18 cellular contexts compared by ENCODE assay signal in genomic region chr3:129114455-129114854, GRCh38. TPM values are rescaled to one million over a fixed set of nuclear protein-coding genes. Genes with fewer than 3 reads are reported as not detected.
DNase-seq lines count a peak whose midpoint lies in the region; ATAC-seq and TF ChIP-seq lines count a peak whose summit lies in the region.
"Had no signal": no experiment of that assay in that cellular context is flagged by ENCODE, and none has a peak within 500 bp of the region (broad histone marks: within the 10 kb centered on the region; RNA-seq: fewer than 3 reads in every experiment).

No MANE protein-coding gene starts in this region.

- no peak for ATAC-seq in naive thymus-derived CD4-positive, alpha-beta T cell
- no peak for ATAC-seq in HG02759 (IDR thresholded peaks at IDR 0.05; ENCODE audit: unreplicated experiment)

- peaks cover 89% of the 10 kb centered on the region for H3K4me1 Mint-ChIP-seq in activated T-cell treated with anti-CD3 and anti-CD28 coated beads, Interleukin-2, amount 50 U/mL, for 24 hours (ENCODE audit: low read depth)
- H3K4me1 Mint-ChIP-seq in activated T-helper 1 cell treated with anti-CD3 and anti-CD28 coated beads, Interleukin-12 subunit alpha, Interleukin-12 subunit beta, Interleukin-2, Interleukin-4 antibody, amounts not matched to agents 30 ng/mL and 10 ng/mL and 1 ng/mL, durations not matched to agents 14 hours and 24 hours and 36 hours (ENCODE audit: low read depth) = peaks cover 86% of the 10 kb centered on the region
- H3K4me1 Mint-ChIP-seq in naive thymus-derived CD4-positive, alpha-beta T cell = peaks cover 42 to 91% (median 83%) of the 10 kb centered on the region in 7 donors
- H3K4me1 Mint-ChIP-seq in CD14-positive monocyte = peaks cover 37% of the 10 kb centered on the region

- no peak overlapping the region for H3K4me3 ChIP-seq in naive thymus-derived CD4-positive, alpha-beta T cell (ENCODE audit: low read length)
- H3K4me3 ChIP-seq: left ventricle myocardium inferior had no signal

- CTCF ChIA-PET in naive thymus-derived CD4-positive, alpha-beta T cell (lab: Charles Lee) = no interaction called here

- DNase-seq in activated T-cell treated with anti-CD3 and anti-CD28 coated beads, Interleukin-2, amount 50 U/mL, for 24 hours = no peak
- DNase-seq in activated T-cell treated with anti-CD3 and anti-CD28 coated beads for 4 hours (no peak), ELF-1 (ENCODE audit: low read depth, low spot score) (peak; percentile 14), DMS53 treated with DMSO at 0.1 percent for 48 hours (lab: John Stamatoyannopoulos, UW; ENCODE audit: unreplicated experiment) (no peak), CD14-positive monocyte (ENCODE audit: low spot score) (no peak)
- DNase-seq in activated T-helper 1 cell treated with anti-CD3 and anti-CD28 coated beads, Interleukin-12 subunit alpha, Interleukin-12 subunit beta, Interleukin-2, Interleukin-4 antibody, amounts not matched to agents 30 ng/mL and 10 ng/mL and 1 ng/mL, durations not matched to agents 14 hours and 24 hours and 36 hours (ENCODE audit: low spot score) = no peak
- no peak for DNase-seq in naive thymus-derived CD4-positive, alpha-beta T cell
- DNase-seq: glutamatergic neuron, left ventricle myocardium inferior, NCI-H2107, NCI-H524 treated with DMSO at 0.1 percent for 48 hours, occipital lobe had no signal

- H3K36me3 ChIP-seq in naive thymus-derived CD4-positive, alpha-beta T cell (ENCODE audit: control insufficient read depth in 2 of 3, insufficient read depth in 3 of 3, low read length in 3 of 3) = peaks cover 0 to 20% (median 6%) of the 10 kb centered on the region in 3 experiments

- TF ChIP-seq CTCF in CD14-positive monocyte (IDR thresholded peaks at IDR 0.05) = no peak

- intact Hi-C loops in activated T-helper 1 cell treated with anti-CD3 and anti-CD28 coated beads, Interleukin-12 subunit alpha, Interleukin-12 subunit beta, Interleukin-2, Interleukin-4 antibody, amounts not matched to agents 30 ng/mL and 10 ng/mL and 1 ng/mL, durations not matched to agents 14 hours and 24 hours and 36 hours (cut with micrococcal nuclease) = no loop called here
- intact Hi-C loops in naive thymus-derived CD4-positive, alpha-beta T cell (cut with micrococcal nuclease) = no loop called here
- intact Hi-C loops in CD14-positive monocyte (cut with micrococcal nuclease) = no loop called here

- H3K4me3 Mint-ChIP-seq in activated T-cell treated with anti-CD3 and anti-CD28 coated beads, Interleukin-2, amount 50 U/mL, for 24 hours = peak overlapping the region; percentile 35
- H3K4me3 Mint-ChIP-seq in activated T-helper 1 cell treated with anti-CD3 and anti-CD28 coated beads, Interleukin-12 subunit alpha, Interleukin-12 subunit beta, Interleukin-2, Interleukin-4 antibody, amounts not matched to agents 30 ng/mL and 10 ng/mL and 1 ng/mL, durations not matched to agents 14 hours and 24 hours and 36 hours = peak overlapping the region; percentile 47
- peak overlapping the region; percentile 46 to 95 (median 75) for H3K4me3 Mint-ChIP-seq in naive thymus-derived CD4-positive, alpha-beta T cell
- H3K4me3 Mint-ChIP-seq in CD14-positive monocyte = no peak overlapping the region
- H3K4me3 Mint-ChIP-seq: brain had no signal

- peak overlapping the region; percentile 94 for H3K27ac Mint-ChIP-seq in activated T-cell treated with anti-CD3 and anti-CD28 coated beads, Interleukin-2, amount 50 U/mL, for 24 hours
- peak overlapping the region; percentile 86 for H3K27ac Mint-ChIP-seq in activated T-helper 1 cell treated with anti-CD3 and anti-CD28 coated beads, Interleukin-12 subunit alpha, Interleukin-12 subunit beta, Interleukin-2, Interleukin-4 antibody, amounts not matched to agents 30 ng/mL and 10 ng/mL and 1 ng/mL, durations not matched to agents 14 hours and 24 hours and 36 hours
- H3K27ac Mint-ChIP-seq in naive thymus-derived CD4-positive, alpha-beta T cell = peak overlapping the region; percentile 56 to 97 (median 93)
- H3K27ac Mint-ChIP-seq in CD14-positive monocyte = no peak overlapping the region
- H3K27ac Mint-ChIP-seq: brain had no signal

- peaks cover 27 to 82% of the 10 kb centered on the region in 2 donors for H3K4me1 ChIP-seq in naive thymus-derived CD4-positive, alpha-beta T cell (ENCODE audit: control insufficient read depth in 2 of 2, insufficient read depth in 2 of 2, low read length in 2 of 2)

- H3K27me3 Mint-ChIP-seq in activated T-cell treated with anti-CD3 and anti-CD28 coated beads, Interleukin-2, amount 50 U/mL, for 24 hours = no peaks in the 10 kb centered on the region
- H3K27me3 Mint-ChIP-seq in activated T-helper 1 cell treated with anti-CD3 and anti-CD28 coated beads, Interleukin-12 subunit alpha, Interleukin-12 subunit beta, Interleukin-2, Interleukin-4 antibody, amounts not matched to agents 30 ng/mL and 10 ng/mL and 1 ng/mL, durations not matched to agents 14 hours and 24 hours and 36 hours (ENCODE audit: insufficient read depth) = no peaks in the 10 kb centered on the region
- no peaks in the 10 kb centered on the region for H3K27me3 Mint-ChIP-seq in naive thymus-derived CD4-positive, alpha-beta T cell
- peaks cover 0 to 3% (median 0%) of the 10 kb centered on the region in 3 donors for H3K27me3 Mint-ChIP-seq in CD14-positive monocyte (ENCODE audit: low read depth in 3 of 3)
- H3K27me3 Mint-ChIP-seq: brain had no signal

- no peaks in the 10 kb centered on the region for H3K9me3 Mint-ChIP-seq in activated T-cell treated with anti-CD3 and anti-CD28 coated beads, Interleukin-2, amount 50 U/mL, for 24 hours
- H3K9me3 Mint-ChIP-seq in activated T-helper 1 cell treated with anti-CD3 and anti-CD28 coated beads, Interleukin-12 subunit alpha, Interleukin-12 subunit beta, Interleukin-2, Interleukin-4 antibody, amounts not matched to agents 30 ng/mL and 10 ng/mL and 1 ng/mL, durations not matched to agents 14 hours and 24 hours and 36 hours = no peaks in the 10 kb centered on the region
- no peaks in the 10 kb centered on the region for H3K9me3 Mint-ChIP-seq in naive thymus-derived CD4-positive, alpha-beta T cell
- peaks cover 0 to 4% (median 0%) of the 10 kb centered on the region in 7 donors for H3K9me3 Mint-ChIP-seq in CD14-positive monocyte

- no peaks in the 10 kb centered on the region for H3K9me3 ChIP-seq in naive thymus-derived CD4-positive, alpha-beta T cell (ENCODE audit: control insufficient read depth in 2 of 3, low read length in 3 of 3)
- H3K9me3 ChIP-seq: left ventricle myocardium inferior had no signal

- POLR2A ChIA-PET in naive thymus-derived CD4-positive, alpha-beta T cell (lab: Charles Lee) = interaction anchor here (0.9 to 3.8 kb wide), 5 partner anchors 11 to 120 kb away, joined by 3 to 22 read pairs (median 3); no protein-coding TSS in a partner anchor

- H3K27ac ChIP-seq in naive thymus-derived CD4-positive, alpha-beta T cell (ENCODE audit: low read depth, low read length) = peak overlapping the region; percentile 83
- H3K27ac ChIP-seq: C4-2B, left ventricle myocardium inferior had no signal

- H3K36me3 Mint-ChIP-seq in activated T-cell treated with anti-CD3 and anti-CD28 coated beads, Interleukin-2, amount 50 U/mL, for 24 hours (ENCODE audit: low read depth) = peaks cover 86% of the 10 kb centered on the region
- peaks cover 58% of the 10 kb centered on the region for H3K36me3 Mint-ChIP-seq in activated T-helper 1 cell treated with anti-CD3 and anti-CD28 coated beads, Interleukin-12 subunit alpha, Interleukin-12 subunit beta, Interleukin-2, Interleukin-4 antibody, amounts not matched to agents 30 ng/mL and 10 ng/mL and 1 ng/mL, durations not matched to agents 14 hours and 24 hours and 36 hours (ENCODE audit: low read depth)
- H3K36me3 Mint-ChIP-seq in naive thymus-derived CD4-positive, alpha-beta T cell = peaks cover 9 to 54% (median 50%) of the 10 kb centered on the region in 5 donors
- peaks cover 69 to 84% of the 10 kb centered on the region in 2 donors for H3K36me3 Mint-ChIP-seq in CD14-positive monocyte

- H3K27me3 ChIP-seq in naive thymus-derived CD4-positive, alpha-beta T cell (ENCODE audit: control insufficient read depth in 2 of 2, insufficient read depth in 2 of 2, low read length in 2 of 2) = no peaks in the 10 kb centered on the region

RNA-seq across cellular contexts. Expression of gene RAB43, which starts 7.1 kb away (rescaled TPM):
- 46.8 and 47.6 TPM in 2 replicates for total RNA-seq in activated T-helper 1 cell treated with anti-CD3 and anti-CD28 coated beads, Interleukin-12 subunit alpha, Interleukin-12 subunit beta, Interleukin-2, Interleukin-4 antibody, amounts not matched to agents 30 ng/mL and 10 ng/mL and 1 ng/mL, durations not matched to agents 14 hours and 24 hours and 36 hours
- 100 to 1,000 TPM in 2 of 5 experiments, 10 to 100 TPM in 3; 58.6 to 122 (median 72.8) TPM for total RNA-seq in naive thymus-derived CD4-positive, alpha-beta T cell
- 10 to 100 TPM; 27.2 to 56.0 TPM for polyA plus RNA-seq in naive thymus-derived CD4-positive, alpha-beta T cell
- 1 to 10 TPM; 7.1 to 8.5 TPM for polyA plus RNA-seq in CD14-positive monocyte

RNA-seq across cellular contexts. Expression of gene ISY1, which starts 46.4 kb away (rescaled TPM):
- total RNA-seq in activated T-helper 1 cell treated with anti-CD3 and anti-CD28 coated beads, Interleukin-12 subunit alpha, Interleukin-12 subunit beta, Interleukin-2, Interleukin-4 antibody, amounts not matched to agents 30 ng/mL and 10 ng/mL and 1 ng/mL, durations not matched to agents 14 hours and 24 hours and 36 hours = 72.3 and 75.4 TPM in 2 replicates
- 10 to 100 TPM; 27.6 to 65.1 (median 37.4) TPM for total RNA-seq in naive thymus-derived CD4-positive, alpha-beta T cell
- polyA plus RNA-seq in naive thymus-derived CD4-positive, alpha-beta T cell = 100 to 1,000 TPM; 115 to 130 TPM
- 10 to 100 TPM; 67.9 to 70.7 TPM for polyA plus RNA-seq in CD14-positive monocyte

RNA-seq across cellular contexts. Expression of gene GP9, which starts 53.9 kb away (rescaled TPM):
- not detected in 2 replicates for total RNA-seq in activated T-helper 1 cell treated with anti-CD3 and anti-CD28 coated beads, Interleukin-12 subunit alpha, Interleukin-12 subunit beta, Interleukin-2, Interleukin-4 antibody, amounts not matched to agents 30 ng/mL and 10 ng/mL and 1 ng/mL, durations not matched to agents 14 hours and 24 hours and 36 hours
- total RNA-seq in naive thymus-derived CD4-positive, alpha-beta T cell = 1 to 10 TPM in 1 of 5 experiments, not detected in 4; 2.5 TPM
- not detected for polyA plus RNA-seq in naive thymus-derived CD4-positive, alpha-beta T cell
- polyA plus RNA-seq in CD14-positive monocyte = 1 to 10 TPM in 1 of 2 donors, under 1 TPM in 1; 0.74 to 2.7 TPM
- total RNA-seq: HT1080, left ventricle myocardium inferior, LHCN-M2, mucosa of gallbladder, occipital lobe had no signal

Comparison
In these comparisons a context has a peak if more than half of its experiments do, and no peak if none do; other contexts are left out.
1. H3K27ac Mint-ChIP-seq: peak in activated T-cell treated with anti-CD3 and anti-CD28 coated beads, Interleukin-2, amount 50 U/mL, for 24 hours (single experiment), activated T-helper 1 cell treated with anti-CD3 and anti-CD28 coated beads, Interleukin-12 subunit alpha, Interleukin-12 subunit beta, Interleukin-2, Interleukin-4 antibody, amounts not matched to agents 30 ng/mL and 10 ng/mL and 1 ng/mL, durations not matched to agents 14 hours and 24 hours and 36 hours (single experiment) and naive thymus-derived CD4-positive, alpha-beta T cell (9 of 9); none in CD14-positive monocyte (0 of 7).
2. H3K4me3 Mint-ChIP-seq: peak in activated T-cell treated with anti-CD3 and anti-CD28 coated beads, Interleukin-2, amount 50 U/mL, for 24 hours (single experiment), activated T-helper 1 cell treated with anti-CD3 and anti-CD28 coated beads, Interleukin-12 subunit alpha, Interleukin-12 subunit beta, Interleukin-2, Interleukin-4 antibody, amounts not matched to agents 30 ng/mL and 10 ng/mL and 1 ng/mL, durations not matched to agents 14 hours and 24 hours and 36 hours (single experiment) and naive thymus-derived CD4-positive, alpha-beta T cell (10 of 10); none in CD14-positive monocyte (0 of 2).